Comparison of ENCODE assay signal across 9 cellular contexts in genomic region chr14:65042731-65043372, GRCh38.
DNase-seq lines count a peak whose midpoint lies in the region; ATAC-seq lines count a peak whose summit lies in the region.
"Had no signal": no experiment of that assay in that cellular context is flagged by ENCODE, and none has a peak within 500 bp of the region (broad histone marks: within the 10 kb centered on the region; RNA-seq: fewer than 3 reads in every experiment).

No MANE protein-coding gene starts in this region.

- peaks cover 45% of the 10 kb centered on the region for H3K36me3 Mint-ChIP-seq in stimulated activated memory B cell treated with anti-CD40 and anti-IgM and Interleukin-4, amounts not matched to agents 10 μg/mL and 1 μg/mL and 100 μg/mL, for 72 hours

- ATAC-seq in GM18870 (IDR thresholded peaks at IDR 0.05; ENCODE audit: unreplicated experiment) = peak; percentile 64
- ATAC-seq in HG02938 (IDR thresholded peaks at IDR 0.05; ENCODE audit: unreplicated experiment) = peak; percentile 86
- ATAC-seq in stimulated activated memory B cell treated with anti-CD40 and anti-IgM and Interleukin-4, amounts not matched to agents 10 μg/mL and 1 μg/mL and 100 μg/mL, for 72 hours = peak; percentile 90
- no peak for ATAC-seq in GM21367 (IDR thresholded peaks at IDR 0.05; ENCODE audit: unreplicated experiment)

- no peak overlapping the region for H3K27ac Mint-ChIP-seq in stimulated activated memory B cell treated with anti-CD40 and anti-IgM and Interleukin-4, amounts not matched to agents 10 μg/mL and 1 μg/mL and 100 μg/mL, for 72 hours

- DNase-seq in SIG-M5 treated with dmso at 0.1 percent for 504 hours (lab: John Stamatoyannopoulos, UW; ENCODE audit: unreplicated experiment) (peak; percentile 88), epidermal melanocyte (ENCODE audit: insufficient read length, low spot score) (no peak), NCI-H2227 (lab: John Stamatoyannopoulos, UW; ENCODE audit: unreplicated experiment) (no peak)
- DNase-seq: islet precursor cell, pancreas had no signal

- H3K9me3 Mint-ChIP-seq in stimulated activated memory B cell treated with anti-CD40 and anti-IgM and Interleukin-4, amounts not matched to agents 10 μg/mL and 1 μg/mL and 100 μg/mL, for 72 hours = no peaks in the 10 kb centered on the region

- peaks cover 16% of the 10 kb centered on the region for H3K4me1 Mint-ChIP-seq in stimulated activated memory B cell treated with anti-CD40 and anti-IgM and Interleukin-4, amounts not matched to agents 10 μg/mL and 1 μg/mL and 100 μg/mL, for 72 hours

- H3K4me3 Mint-ChIP-seq in stimulated activated memory B cell treated with anti-CD40 and anti-IgM and Interleukin-4, amounts not matched to agents 10 μg/mL and 1 μg/mL and 100 μg/mL, for 72 hours = no peak overlapping the region

- H3K27me3 Mint-ChIP-seq in stimulated activated memory B cell treated with anti-CD40 and anti-IgM and Interleukin-4, amounts not matched to agents 10 μg/mL and 1 μg/mL and 100 μg/mL, for 72 hours = no peaks in the 10 kb centered on the region
